ENCODE assay signal across 1 cellular context in genomic region chr20:5950271-5951031, GRCh38.
TF ChIP-seq lines count a peak whose summit lies in the region.

TSS of gene MCM8 (plus strand) at chr20:5950652. CDS start at chr20:5952016, 1,364 bp downstream.
A gene with protein sequence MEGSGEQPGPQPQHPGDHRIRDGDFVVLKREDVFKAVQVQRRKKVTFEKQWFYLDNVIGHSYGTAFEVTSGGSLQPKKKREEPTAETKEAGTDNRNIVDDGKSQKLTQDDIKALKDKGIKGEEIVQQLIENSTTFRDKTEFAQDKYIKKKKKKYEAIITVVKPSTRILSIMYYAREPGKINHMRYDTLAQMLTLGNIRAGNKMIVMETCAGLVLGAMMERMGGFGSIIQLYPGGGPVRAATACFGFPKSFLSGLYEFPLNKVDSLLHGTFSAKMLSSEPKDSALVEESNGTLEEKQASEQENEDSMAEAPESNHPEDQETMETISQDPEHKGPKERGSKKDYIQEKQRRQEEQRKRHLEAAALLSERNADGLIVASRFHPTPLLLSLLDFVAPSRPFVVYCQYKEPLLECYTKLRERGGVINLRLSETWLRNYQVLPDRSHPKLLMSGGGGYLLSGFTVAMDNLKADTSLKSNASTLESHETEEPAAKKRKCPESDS (minus strand): TSS chr20:5950533. CDS start chr20:5950405, 128 bp downstream.

TF ChIP-seq in HepG2, 621 proteins besides CTCF, POLR2A, EP300 and RAD21 (continued from another document and continues in another):
- TF ChIP-seq, protein P1, sequence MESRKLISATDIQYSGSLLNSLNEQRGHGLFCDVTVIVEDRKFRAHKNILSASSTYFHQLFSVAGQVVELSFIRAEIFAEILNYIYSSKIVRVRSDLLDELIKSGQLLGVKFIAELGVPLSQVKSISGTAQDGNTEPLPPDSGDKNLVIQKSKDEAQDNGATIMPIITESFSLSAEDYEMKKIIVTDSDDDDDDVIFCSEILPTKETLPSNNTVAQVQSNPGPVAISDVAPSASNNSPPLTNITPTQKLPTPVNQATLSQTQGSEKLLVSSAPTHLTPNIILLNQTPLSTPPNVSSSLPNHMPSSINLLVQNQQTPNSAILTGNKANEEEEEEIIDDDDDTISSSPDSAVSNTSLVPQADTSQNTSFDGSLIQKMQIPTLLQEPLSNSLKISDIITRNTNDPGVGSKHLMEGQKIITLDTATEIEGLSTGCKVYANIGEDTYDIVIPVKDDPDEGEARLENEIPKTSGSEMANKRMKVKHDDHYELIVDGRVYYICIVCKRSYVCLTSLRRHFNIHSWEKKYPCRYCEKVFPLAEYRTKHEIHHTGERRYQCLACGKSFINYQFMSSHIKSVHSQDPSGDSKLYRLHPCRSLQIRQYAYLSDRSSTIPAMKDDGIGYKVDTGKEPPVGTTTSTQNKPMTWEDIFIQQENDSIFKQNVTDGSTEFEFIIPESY (CRISPR knock-in tag; IDR thresholded peaks at IDR 0.05) = peak; percentile 62; the same call in 1 of the 2 replicates
- TF ChIP-seq NR2C2 (CRISPR knock-in tag; IDR thresholded peaks at IDR 0.05; ENCODE audit: borderline replicate concordance) (peak; percentile 91), GATAD2A (CRISPR knock-in tag; IDR thresholded peaks at IDR 0.05) (peak; percentile 70), RFX3 (CRISPR knock-in tag; IDR thresholded peaks at IDR 0.05) (no peak), ZHX2 (IDR thresholded peaks at IDR 0.05; ENCODE audit: low read depth) (peak; percentile 70; the same call in 1 of the 2 replicates), ZHX2 (CRISPR knock-in tag; IDR thresholded peaks at IDR 0.05; ENCODE audit: borderline replicate concordance) (peak; percentile 87; the same call in 1 of the 2 replicates), EZH2 (conservative IDR thresholded peaks at IDR 0.05; ENCODE audit: low read depth, low read length) (no peak), ARHGAP35 (CRISPR knock-in tag; IDR thresholded peaks at IDR 0.05; ENCODE audit: borderline replicate concordance) (peak; percentile 98), JDP2 (CRISPR knock-in tag; IDR thresholded peaks at IDR 0.05; ENCODE audit: borderline replicate concordance) (no peak; the same call in 1 of the 2 replicates), NFYC (CRISPR knock-in tag; IDR thresholded peaks at IDR 0.05) (peak; percentile 98), ETV5 (CRISPR knock-in tag; IDR thresholded peaks at IDR 0.05; ENCODE audit: borderline replicate concordance) (peak; percentile 97), GATAD1 (CRISPR knock-in tag; IDR thresholded peaks at IDR 0.05) (peak; percentile 99), ELF3 (CRISPR knock-in tag; IDR thresholded peaks at IDR 0.05) (peak; percentile 98), ZXDC (CRISPR knock-in tag; IDR thresholded peaks at IDR 0.05) (no peak), HDAC2 (CRISPR knock-in tag; IDR thresholded peaks at IDR 0.05) (peak; percentile 97), PRMT3 (CRISPR knock-in tag; IDR thresholded peaks at IDR 0.05; ENCODE audit: borderline replicate concordance, low read depth) (no peak), PRDM4 (CRISPR knock-in tag; IDR thresholded peaks at IDR 0.05; ENCODE audit: borderline replicate concordance) (peak; percentile 63; the same call in 1 of the 2 replicates), ZNF232 (CRISPR knock-in tag; IDR thresholded peaks at IDR 0.05; ENCODE audit: borderline replicate concordance) (0 out of 2 replicates have a peak, but pooled peaks have one; percentile 16), GTF3A (CRISPR knock-in tag; conservative IDR thresholded peaks at IDR 0.05) (no peak; the same call in 1 of the 2 replicates)
- TF ChIP-seq, protein P2, sequence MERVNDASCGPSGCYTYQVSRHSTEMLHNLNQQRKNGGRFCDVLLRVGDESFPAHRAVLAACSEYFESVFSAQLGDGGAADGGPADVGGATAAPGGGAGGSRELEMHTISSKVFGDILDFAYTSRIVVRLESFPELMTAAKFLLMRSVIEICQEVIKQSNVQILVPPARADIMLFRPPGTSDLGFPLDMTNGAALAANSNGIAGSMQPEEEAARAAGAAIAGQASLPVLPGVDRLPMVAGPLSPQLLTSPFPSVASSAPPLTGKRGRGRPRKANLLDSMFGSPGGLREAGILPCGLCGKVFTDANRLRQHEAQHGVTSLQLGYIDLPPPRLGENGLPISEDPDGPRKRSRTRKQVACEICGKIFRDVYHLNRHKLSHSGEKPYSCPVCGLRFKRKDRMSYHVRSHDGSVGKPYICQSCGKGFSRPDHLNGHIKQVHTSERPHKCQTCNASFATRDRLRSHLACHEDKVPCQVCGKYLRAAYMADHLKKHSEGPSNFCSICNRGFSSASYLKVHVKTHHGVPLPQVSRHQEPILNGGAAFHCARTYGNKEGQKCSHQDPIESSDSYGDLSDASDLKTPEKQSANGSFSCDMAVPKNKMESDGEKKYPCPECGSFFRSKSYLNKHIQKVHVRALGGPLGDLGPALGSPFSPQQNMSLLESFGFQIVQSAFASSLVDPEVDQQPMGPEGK (CRISPR knock-in tag; IDR thresholded peaks at IDR 0.05) = peak; percentile 91
- TF ChIP-seq, protein P3, sequence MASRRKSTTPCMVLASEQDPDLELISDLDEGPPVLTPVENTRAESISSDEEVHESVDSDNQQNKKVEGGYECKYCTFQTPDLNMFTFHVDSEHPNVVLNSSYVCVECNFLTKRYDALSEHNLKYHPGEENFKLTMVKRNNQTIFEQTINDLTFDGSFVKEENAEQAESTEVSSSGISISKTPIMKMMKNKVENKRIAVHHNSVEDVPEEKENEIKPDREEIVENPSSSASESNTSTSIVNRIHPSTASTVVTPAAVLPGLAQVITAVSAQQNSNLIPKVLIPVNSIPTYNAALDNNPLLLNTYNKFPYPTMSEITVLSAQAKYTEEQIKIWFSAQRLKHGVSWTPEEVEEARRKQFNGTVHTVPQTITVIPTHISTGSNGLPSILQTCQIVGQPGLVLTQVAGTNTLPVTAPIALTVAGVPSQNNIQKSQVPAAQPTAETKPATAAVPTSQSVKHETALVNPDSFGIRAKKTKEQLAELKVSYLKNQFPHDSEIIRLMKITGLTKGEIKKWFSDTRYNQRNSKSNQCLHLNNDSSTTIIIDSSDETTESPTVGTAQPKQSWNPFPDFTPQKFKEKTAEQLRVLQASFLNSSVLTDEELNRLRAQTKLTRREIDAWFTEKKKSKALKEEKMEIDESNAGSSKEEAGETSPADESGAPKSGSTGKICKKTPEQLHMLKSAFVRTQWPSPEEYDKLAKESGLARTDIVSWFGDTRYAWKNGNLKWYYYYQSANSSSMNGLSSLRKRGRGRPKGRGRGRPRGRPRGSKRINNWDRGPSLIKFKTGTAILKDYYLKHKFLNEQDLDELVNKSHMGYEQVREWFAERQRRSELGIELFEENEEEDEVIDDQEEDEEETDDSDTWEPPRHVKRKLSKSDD (CRISPR knock-in tag; IDR thresholded peaks at IDR 0.05; ENCODE audit: low read depth) = peak; percentile 64
- TF ChIP-seq, protein P4, sequence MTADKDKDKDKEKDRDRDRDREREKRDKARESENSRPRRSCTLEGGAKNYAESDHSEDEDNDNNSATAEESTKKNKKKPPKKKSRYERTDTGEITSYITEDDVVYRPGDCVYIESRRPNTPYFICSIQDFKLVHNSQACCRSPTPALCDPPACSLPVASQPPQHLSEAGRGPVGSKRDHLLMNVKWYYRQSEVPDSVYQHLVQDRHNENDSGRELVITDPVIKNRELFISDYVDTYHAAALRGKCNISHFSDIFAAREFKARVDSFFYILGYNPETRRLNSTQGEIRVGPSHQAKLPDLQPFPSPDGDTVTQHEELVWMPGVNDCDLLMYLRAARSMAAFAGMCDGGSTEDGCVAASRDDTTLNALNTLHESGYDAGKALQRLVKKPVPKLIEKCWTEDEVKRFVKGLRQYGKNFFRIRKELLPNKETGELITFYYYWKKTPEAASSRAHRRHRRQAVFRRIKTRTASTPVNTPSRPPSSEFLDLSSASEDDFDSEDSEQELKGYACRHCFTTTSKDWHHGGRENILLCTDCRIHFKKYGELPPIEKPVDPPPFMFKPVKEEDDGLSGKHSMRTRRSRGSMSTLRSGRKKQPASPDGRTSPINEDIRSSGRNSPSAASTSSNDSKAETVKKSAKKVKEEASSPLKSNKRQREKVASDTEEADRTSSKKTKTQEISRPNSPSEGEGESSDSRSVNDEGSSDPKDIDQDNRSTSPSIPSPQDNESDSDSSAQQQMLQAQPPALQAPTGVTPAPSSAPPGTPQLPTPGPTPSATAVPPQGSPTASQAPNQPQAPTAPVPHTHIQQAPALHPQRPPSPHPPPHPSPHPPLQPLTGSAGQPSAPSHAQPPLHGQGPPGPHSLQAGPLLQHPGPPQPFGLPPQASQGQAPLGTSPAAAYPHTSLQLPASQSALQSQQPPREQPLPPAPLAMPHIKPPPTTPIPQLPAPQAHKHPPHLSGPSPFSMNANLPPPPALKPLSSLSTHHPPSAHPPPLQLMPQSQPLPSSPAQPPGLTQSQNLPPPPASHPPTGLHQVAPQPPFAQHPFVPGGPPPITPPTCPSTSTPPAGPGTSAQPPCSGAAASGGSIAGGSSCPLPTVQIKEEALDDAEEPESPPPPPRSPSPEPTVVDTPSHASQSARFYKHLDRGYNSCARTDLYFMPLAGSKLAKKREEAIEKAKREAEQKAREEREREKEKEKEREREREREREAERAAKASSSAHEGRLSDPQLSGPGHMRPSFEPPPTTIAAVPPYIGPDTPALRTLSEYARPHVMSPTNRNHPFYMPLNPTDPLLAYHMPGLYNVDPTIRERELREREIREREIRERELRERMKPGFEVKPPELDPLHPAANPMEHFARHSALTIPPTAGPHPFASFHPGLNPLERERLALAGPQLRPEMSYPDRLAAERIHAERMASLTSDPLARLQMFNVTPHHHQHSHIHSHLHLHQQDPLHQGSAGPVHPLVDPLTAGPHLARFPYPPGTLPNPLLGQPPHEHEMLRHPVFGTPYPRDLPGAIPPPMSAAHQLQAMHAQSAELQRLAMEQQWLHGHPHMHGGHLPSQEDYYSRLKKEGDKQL (CRISPR knock-in tag; IDR thresholded peaks at IDR 0.05; ENCODE audit: low read depth) = peak; percentile 77; the same call in 1 of the 2 replicates
